ENCODE assay signal across 12 cellular contexts in genomic region chr15:74983725-74984231, GRCh38. TPM values are rescaled to one million over a fixed set of nuclear protein-coding genes. Genes with fewer than 3 reads are reported as not detected.
DNase-seq lines count a peak whose midpoint lies in the region; TF ChIP-seq lines count a peak whose summit lies in the region.
"Had no signal": no experiment of that assay in that cellular context is flagged by ENCODE, and none has a peak within 500 bp of the region (broad histone marks: within the 10 kb centered on the region; RNA-seq: fewer than 3 reads in every experiment).

No MANE protein-coding gene starts in this region.

- H3K4me1 ChIP-seq in HEK293 (ENCODE audit: control insufficient read depth, insufficient read depth, low read length) (no peaks in the 10 kb centered on the region), OCI-LY7 (ENCODE audit: insufficient read depth, low read length, poor library complexity, severe bottlenecking) (peaks cover 4% of the 10 kb centered on the region)
- H3K4me1 ChIP-seq: body of pancreas had no signal

- H3K4me3 ChIP-seq in HEK293 (ENCODE audit: low read depth, low read length) (no peak overlapping the region), OCI-LY7 (ENCODE audit: low read depth, low read length, poor library complexity, severe bottlenecking) (no peak overlapping the region)
- H3K4me3 ChIP-seq: body of pancreas, thoracic aorta had no signal

- H3K4me1 Mint-ChIP-seq in CD14-positive monocyte: peaks cover 8% of the 10 kb centered on the region
- H3K4me1 Mint-ChIP-seq: neural crest cell had no signal

- DNase-seq in COLO668 (lab: John Stamatoyannopoulos, UW; ENCODE audit: unreplicated experiment) (peak; percentile 12), kidney tubule cell (ENCODE audit: low spot score) (peak; percentile 90), hypothalamus (lab: John Stamatoyannopoulos, UW) (no peak), OCI-LY7 (ENCODE audit: low spot score) (no peak), CD14-positive monocyte (ENCODE audit: low spot score) (no peak), substantia nigra (lab: John Stamatoyannopoulos, UW) (no peak)
- peak; percentile 78 for DNase-seq in activated CD4-positive, alpha-beta T cell treated with anti-CD3 and anti-CD28 coated beads for 48 hours
- DNase-seq: body of pancreas, IMR-90 had no signal

- H3K27me3 Mint-ChIP-seq in CD14-positive monocyte (ENCODE audit: low read depth in 3 of 3): peaks cover 7 to 29% (median 16%) of the 10 kb centered on the region in 3 donors

- H3K9me3 ChIP-seq in HEK293 (ENCODE audit: control insufficient read depth, insufficient read depth, low read depth, low read length): no peaks in the 10 kb centered on the region
- H3K9me3 ChIP-seq in OCI-LY7 (ENCODE audit: low read length): no peaks in the 10 kb centered on the region
- H3K9me3 ChIP-seq: body of pancreas, thoracic aorta had no signal

- peak overlapping the region in 2 of 7 donors; percentile 5 to 47 for H3K27ac Mint-ChIP-seq in CD14-positive monocyte

- no peaks in the 10 kb centered on the region for H3K79me2 ChIP-seq in OCI-LY7 (ENCODE audit: insufficient read depth, low read depth, low read length)

- intact Hi-C loops in OCI-LY7 (cut with micrococcal nuclease; ENCODE audit: unreplicated experiment) (no loop called here), CD14-positive monocyte (cut with micrococcal nuclease) (no loop called here)

- H2AFZ ChIP-seq in OCI-LY7 (ENCODE audit: low read length): no peak overlapping the region

- H3K36me3 Mint-ChIP-seq in CD14-positive monocyte: no peaks in the 10 kb centered on the region

- no peaks in the 10 kb centered on the region for H3K9me2 ChIP-seq in OCI-LY7 (ENCODE audit: insufficient read depth, low read length)

- no TSS peak for BruUV-seq in OCI-LY7 (replicated peaks; lab: Mats Ljungman, UMichigan)

- H3K27ac ChIP-seq in HEK293 (ENCODE audit: extremely low read depth, low read depth, low read length) (no peak overlapping the region), OCI-LY7 (ENCODE audit: low read depth, low read length, poor library complexity, severe bottlenecking) (no peak overlapping the region), substantia nigra (ENCODE audit: low read depth, low read length, poor library complexity, severe bottlenecking) (no peak overlapping the region)
- H3K27ac ChIP-seq: body of pancreas, thoracic aorta had no signal

- H3K9me3 Mint-ChIP-seq in CD14-positive monocyte: peaks cover 0 to 5% (median 0%) of the 10 kb centered on the region in 7 donors
- H3K9me3 Mint-ChIP-seq: neural crest cell had no signal

- H3K36me3 ChIP-seq in HEK293 (ENCODE audit: control insufficient read depth in 2 of 2, insufficient read depth in 1 of 2, low read length in 2 of 2) (no peaks in the 10 kb centered on the region), OCI-LY7 (ENCODE audit: insufficient read depth, low read length) (no peaks in the 10 kb centered on the region)
- H3K36me3 ChIP-seq: thoracic aorta had no signal

- H4K20me1 ChIP-seq in OCI-LY7 (ENCODE audit: insufficient read depth, low read length): no peaks in the 10 kb centered on the region

- TF ChIP-seq CTCF in HEK293 (tag by site-specific recombination; IDR thresholded peaks at IDR 0.05): no peak
- TF ChIP-seq CTCF in OCI-LY7 (conservative IDR thresholded peaks at IDR 0.05; ENCODE audit: low read length): no peak
- TF ChIP-seq CTCF in CD14-positive monocyte (IDR thresholded peaks at IDR 0.05): no peak

- CTCF ChIA-PET in HEK293 (lab: Yijun Ruan, JAX): interaction anchor here (0.6 to 0.7 kb wide), 2 partner anchors 30 to 349 kb away, joined by 4 to 5 read pairs; no protein-coding TSS in a partner anchor
- CTCF ChIA-PET in OCI-LY7 (lab: Charles Lee; ENCODE audit: unreplicated experiment): no interaction called here

- POLR2A ChIA-PET in HEK293 (lab: Yijun Ruan, JAX): interaction anchor here (1.3 kb wide), 1 partner anchor 27 kb away, joined by 3 read pairs; the partner anchor contains the start of gene RPP25
- POLR2A ChIA-PET in OCI-LY7 (lab: Charles Lee): no interaction called here

- no peak overlapping the region for H3K4me2 ChIP-seq in OCI-LY7 (ENCODE audit: low read length)

- H3K4me3 Mint-ChIP-seq in CD14-positive monocyte: no peak overlapping the region
- H3K4me3 Mint-ChIP-seq: neural crest cell had no signal

TF ChIP-seq in HEK293, 187 proteins besides CTCF, POLR2A, EP300 and RAD21 (continues in another document):
- TF ChIP-seq ZNF223 (tag by site-specific recombination; IDR thresholded peaks at IDR 0.05): no peak
- TF ChIP-seq ZNF48 (tag by site-specific recombination; IDR thresholded peaks at IDR 0.05): no peak
- TF ChIP-seq GLIS2 (tag by site-specific recombination; IDR thresholded peaks at IDR 0.05): 0 out of 2 replicates have a peak, but pooled peaks have one; percentile 35
- no peak for TF ChIP-seq ZNF280D (tag by site-specific recombination; IDR thresholded peaks at IDR 0.05)
- no peak for TF ChIP-seq ZNF394 (tag by site-specific recombination; IDR thresholded peaks at IDR 0.05; ENCODE audit: borderline replicate concordance)
- 0 out of 2 replicates have a peak, but pooled peaks have one; percentile 33 for TF ChIP-seq ZNF600 (tag by site-specific recombination; IDR thresholded peaks at IDR 0.05)
- TF ChIP-seq ZNF514 (tag by site-specific recombination; IDR thresholded peaks at IDR 0.05): no peak
- TF ChIP-seq ZNF664 (tag by site-specific recombination; IDR thresholded peaks at IDR 0.05): 0 out of 2 replicates have a peak, but pooled peaks have one; percentile 40
- no peak for TF ChIP-seq ZSCAN23 (tag by site-specific recombination; IDR thresholded peaks at IDR 0.05)
- TF ChIP-seq, protein P1, sequence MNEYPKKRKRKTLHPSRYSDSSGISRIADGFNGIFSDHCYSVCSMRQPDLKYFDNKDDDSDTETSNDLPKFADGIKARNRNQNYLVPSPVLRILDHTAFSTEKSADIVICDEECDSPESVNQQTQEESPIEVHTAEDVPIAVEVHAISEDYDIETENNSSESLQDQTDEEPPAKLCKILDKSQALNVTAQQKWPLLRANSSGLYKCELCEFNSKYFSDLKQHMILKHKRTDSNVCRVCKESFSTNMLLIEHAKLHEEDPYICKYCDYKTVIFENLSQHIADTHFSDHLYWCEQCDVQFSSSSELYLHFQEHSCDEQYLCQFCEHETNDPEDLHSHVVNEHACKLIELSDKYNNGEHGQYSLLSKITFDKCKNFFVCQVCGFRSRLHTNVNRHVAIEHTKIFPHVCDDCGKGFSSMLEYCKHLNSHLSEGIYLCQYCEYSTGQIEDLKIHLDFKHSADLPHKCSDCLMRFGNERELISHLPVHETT (tag by site-specific recombination; IDR thresholded peaks at IDR 0.05): 0 out of 2 replicates have a peak, but pooled peaks have one; percentile 40
- peak; percentile 58 for TF ChIP-seq ZFHX2 (tag by site-specific recombination; conservative IDR thresholded peaks at IDR 0.05)

RNA-seq across cellular contexts. Expression of gene SCAMP5, which starts 11.6 kb away (rescaled TPM):
- 18.6 and 29.4 TPM in 2 replicates for total RNA-seq in OCI-LY7 (2014; rRNA removed; shearing (Covaris generic))
- total RNA-seq in OCI-LY7 (2022): 43.7 and 51.6 TPM in 2 replicates
- polyA plus RNA-seq in CD14-positive monocyte: under 1 TPM in 1 of 2 donors, not detected in 1; 0.08 TPM

RNA-seq across cellular contexts. Expression of gene RPP25, which starts 27.2 kb away (rescaled TPM):
- total RNA-seq in OCI-LY7 (2014; rRNA removed; shearing (Covaris generic)): 2.6 and 3.0 TPM in 2 replicates
- 1.8 and 2.2 TPM in 2 replicates for total RNA-seq in OCI-LY7 (2022)
- polyA plus RNA-seq in CD14-positive monocyte: 1 to 10 TPM; 6.5 to 6.7 TPM

RNA-seq across cellular contexts. Expression of gene PPCDC, which starts 39.6 kb away (rescaled TPM):
- total RNA-seq in OCI-LY7 (2014; rRNA removed; shearing (Covaris generic)): 32.0 and 44.3 TPM in 2 replicates
- total RNA-seq in OCI-LY7 (2022): 40.3 and 48.3 TPM in 2 replicates
- polyA plus RNA-seq in CD14-positive monocyte: 10 to 100 TPM; 14.2 to 18.7 TPM

RNA-seq across cellular contexts. Expression of gene COX5A, which starts 45.9 kb away (rescaled TPM):
- 87.2 and 168 TPM in 2 replicates for total RNA-seq in OCI-LY7 (2014; rRNA removed; shearing (Covaris generic))
- 364 and 391 TPM in 2 replicates for total RNA-seq in OCI-LY7 (2022)
- 100 to 1,000 TPM; 434 to 498 TPM for polyA plus RNA-seq in CD14-positive monocyte

Comparison
In these comparisons a context has a peak if more than half of its experiments do, and no peak if none do; other contexts are left out.
1. DNase-seq: peak in COLO668 (single experiment), activated CD4-positive, alpha-beta T cell treated with anti-CD3 and anti-CD28 coated beads for 48 hours (single experiment) and kidney tubule cell (single experiment); none in hypothalamus (0 of 51), OCI-LY7 (single experiment), CD14-positive monocyte (single experiment) and substantia nigra (0 of 49).